1 cellular context compared by ENCODE assay signal in genomic region chr10:125605167-125605566, GRCh38.
TF ChIP-seq lines count a peak whose summit lies in the region.

No MANE protein-coding gene starts in this region.

TF ChIP-seq in K562, 482 proteins besides CTCF, POLR2A, EP300 and RAD21 (continued from another document):
- TF ChIP-seq DACH1 (IDR thresholded peaks at IDR 0.05; ENCODE audit: partially characterized antibody) = no peak
- no peak for TF ChIP-seq NR2C1 (IDR thresholded peaks at IDR 0.05)
- TF ChIP-seq NR2C1 (tag; IDR thresholded peaks at IDR 0.05) = 0 out of 2 replicates have a peak, but pooled peaks have one; percentile 12
- no peak for TF ChIP-seq MGA (IDR thresholded peaks at IDR 0.05)
- no peak for TF ChIP-seq RBM17 (IDR thresholded peaks at IDR 0.05; ENCODE audit: borderline replicate concordance, low read depth, low read length)
- TF ChIP-seq HNRNPK (IDR thresholded peaks at IDR 0.05; ENCODE audit: low read depth, low read length, poor library complexity, severe bottlenecking) = no peak
- TF ChIP-seq E2F4 (CRISPR knock-in tag; IDR thresholded peaks at IDR 0.05; ENCODE audit: low read depth) = no peak
- no peak for TF ChIP-seq HNRNPH1 (optimal IDR thresholded peaks at IDR 0.05; ENCODE audit: low read depth, low read length)
- TF ChIP-seq KAT8 (IDR thresholded peaks at IDR 0.05; ENCODE audit: low read depth) = no peak
- TF ChIP-seq ZC3H4 (CRISPR knock-in tag; IDR thresholded peaks at IDR 0.05; ENCODE audit: borderline replicate concordance) = no peak
- no peak for TF ChIP-seq RBM34 (IDR thresholded peaks at IDR 0.05; ENCODE audit: borderline replicate concordance, insufficient read depth, low read length)
- no peak for TF ChIP-seq WHSC1 (IDR thresholded peaks at IDR 0.05; ENCODE audit: low read length)
- TF ChIP-seq NR2F6 (CRISPR knock-in tag; IDR thresholded peaks at IDR 0.05) = no peak
- no peak for TF ChIP-seq ELK3 (CRISPR knock-in tag; IDR thresholded peaks at IDR 0.05)
- no peak for TF ChIP-seq PHF21A (IDR thresholded peaks at IDR 0.05; ENCODE audit: borderline replicate concordance, low read depth)
- peak; percentile 81 for TF ChIP-seq FOXM1 (IDR thresholded peaks at IDR 0.05; ENCODE audit: low read depth)
- no peak for TF ChIP-seq FOXM1 (CRISPR knock-in tag; IDR thresholded peaks at IDR 0.05; ENCODE audit: low read depth)
- no peak for TF ChIP-seq RBFOX2 (IDR thresholded peaks at IDR 0.05; ENCODE audit: low read depth, low read length)
- no peak for TF ChIP-seq NFXL1 (CRISPR knock-in tag; IDR thresholded peaks at IDR 0.05)
- no peak for TF ChIP-seq FOXA1 (IDR thresholded peaks at IDR 0.05; ENCODE audit: borderline replicate concordance)
- TF ChIP-seq L3MBTL2 (IDR thresholded peaks at IDR 0.05) = no peak
- no peak for TF ChIP-seq THAP7 (CRISPR knock-in tag; IDR thresholded peaks at IDR 0.05)
- no peak for TF ChIP-seq SNAPC5 (CRISPR knock-in tag; IDR thresholded peaks at IDR 0.05)
- no peak for TF ChIP-seq C11orf30 (IDR thresholded peaks at IDR 0.05; ENCODE audit: low read depth)
- TF ChIP-seq CHD1 (IDR thresholded peaks at IDR 0.05; ENCODE audit: low read length) = no peak
- no peak for TF ChIP-seq RFX1 (IDR thresholded peaks at IDR 0.05)
- TF ChIP-seq KLF1 (tag; IDR thresholded peaks at IDR 0.05) = no peak
- no peak for TF ChIP-seq TRIM25 (IDR thresholded peaks at IDR 0.05; ENCODE audit: borderline replicate concordance)
- TF ChIP-seq PRMT5 (CRISPR knock-in tag; IDR thresholded peaks at IDR 0.05) = no peak
